ENCODE assay signal across 17 cellular contexts in the genomic region with DNA sequence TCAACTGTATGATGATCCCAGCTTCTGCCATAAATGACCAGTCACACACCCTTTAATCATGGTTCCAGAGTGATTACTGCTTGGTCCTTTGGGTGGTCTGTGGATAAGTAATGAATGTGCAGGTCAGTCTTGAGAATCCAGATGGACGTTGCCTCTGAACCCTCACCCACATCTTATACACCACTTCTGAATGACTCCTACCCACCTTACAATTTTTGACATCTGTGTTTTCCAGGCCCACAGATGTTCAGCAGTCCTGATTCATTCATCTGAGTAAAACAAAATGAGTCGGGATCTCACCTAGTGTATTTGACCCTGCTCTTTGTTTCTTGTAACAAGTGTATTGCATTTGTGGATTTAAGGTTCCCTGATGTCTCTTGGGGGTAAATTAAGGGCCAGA.
DNase-seq lines count a peak whose midpoint lies in the region; ATAC-seq and TF ChIP-seq lines count a peak whose summit lies in the region.
"Had no signal": no experiment of that assay in that cellular context is flagged by ENCODE, and none has a peak within 500 bp of the region (broad histone marks: within the 10 kb centered on the region; RNA-seq: fewer than 3 reads in every experiment).

No MANE protein-coding gene starts in this region.

- H3K36me3 ChIP-seq in SK-N-SH (replicated peaks in 1 of 2; ENCODE audit: control insufficient read depth in 1 of 2, insufficient read depth in 2 of 2, low read length in 1 of 2) (no peaks in the 10 kb centered on the region), RWPE2 (ENCODE audit: low read depth) (no peaks in the 10 kb centered on the region)
- H3K36me3 ChIP-seq: BLaER1 treated with 17β-estradiol and CSF1 and Interleukin-3, amounts not matched to agents 10 nM and 100 nM; HAP-1 had no signal

- POLR2A ChIA-PET in SK-N-SH (lab: Yijun Ruan, JAX) (no interaction called here), WTC11 (lab: Charles Lee) (interaction anchor here (0.6 kb wide), 1 partner anchor 62 kb away, joined by 5 read pairs; no protein-coding TSS in a partner anchor)

- no peak for TF ChIP-seq RAD21 in SK-N-SH (IDR thresholded peaks at IDR 0.05; ENCODE audit: low read length)

- peaks cover 6% of the 10 kb centered on the region for H3K4me1 Mint-ChIP-seq in WTC11
- H3K4me1 Mint-ChIP-seq: B cell had no signal

- H3K4me3 Mint-ChIP-seq in WTC11 = no peak overlapping the region
- H3K4me3 Mint-ChIP-seq: B cell; CD8-positive, alpha-beta T cell had no signal

- no peak for ATAC-seq in SK-N-SH treated with all-trans-retinoic acid at 6 μM for 48 hours
- ATAC-seq in RWPE2 (ENCODE audit: low read depth) = no peak
- no peak for ATAC-seq in WTC11
- no peak for ATAC-seq in left ventricle myocardium superior
- ATAC-seq: CD8-positive, alpha-beta T cell; HepG2 had no signal

- H2AFZ ChIP-seq in SK-N-SH (ENCODE audit: low read depth) = 0 out of 2 replicates have a peak overlapping the region, but pooled peaks have one; percentile 12
- H2AFZ ChIP-seq: GM23248 had no signal

- H3K27ac Mint-ChIP-seq in WTC11 = no peak overlapping the region
- H3K27ac Mint-ChIP-seq: B cell; CD8-positive, alpha-beta T cell had no signal

- CTCF ChIA-PET in SK-N-SH (lab: Yijun Ruan, JAX) (interaction anchor here (0.7 kb wide), 1 partner anchor 170 kb away, joined by 4 read pairs; no protein-coding TSS in a partner anchor), WTC11 (lab: Charles Lee) (no interaction called here)

- peaks cover 3% of the 10 kb centered on the region for H3F3A ChIP-seq in SK-N-SH (replicated peaks; ENCODE audit: insufficient read depth)

- no peak overlapping the region for H3K9ac ChIP-seq in SK-N-SH
- H3K9ac ChIP-seq: BLaER1 treated with 17β-estradiol and CSF1 and Interleukin-3, amounts not matched to agents 10 nM and 100 nM; GM23248 had no signal

- WGBS in SK-N-SH (ENCODE audit: low lambda C conversion rate) = 61% methylated on average over 2 of the region's 2 CpGs

- no peaks in the 10 kb centered on the region for H3K36me3 Mint-ChIP-seq in WTC11
- H3K36me3 Mint-ChIP-seq: CD8-positive, alpha-beta T cell had no signal

- H3K4me3 ChIP-seq in SK-N-SH (ENCODE audit: low read depth in 2 of 2, low read length in 1 of 2) = no peak overlapping the region
- H3K4me3 ChIP-seq in RWPE2 (ENCODE audit: severe bottlenecking) = no peak overlapping the region
- H3K4me3 ChIP-seq: BLaER1 treated with 17β-estradiol and CSF1 and Interleukin-3, amounts not matched to agents 10 nM and 100 nM; GM23248; HAP-1 had no signal

- no peaks in the 10 kb centered on the region for H3K9me2 ChIP-seq in SK-N-SH

- no peak overlapping the region for H3K4me2 ChIP-seq in SK-N-SH
- H3K4me2 ChIP-seq: BLaER1 treated with 17β-estradiol and CSF1 and Interleukin-3, amounts not matched to agents 10 nM and 100 nM had no signal

- H3K79me2 ChIP-seq in SK-N-SH (ENCODE audit: insufficient read depth) = no peaks in the 10 kb centered on the region

- no peaks in the 10 kb centered on the region for H4K20me1 ChIP-seq in SK-N-SH (ENCODE audit: insufficient read depth)
- H4K20me1 ChIP-seq: BLaER1 treated with 17β-estradiol and CSF1 and Interleukin-3, amounts not matched to agents 10 nM and 100 nM had no signal

- intact Hi-C loops in left ventricle myocardium superior (cut with micrococcal nuclease) = no loop called here

- H3K9me3 ChIP-seq in SK-N-SH (no peaks in the 10 kb centered on the region), RWPE2 (ENCODE audit: severe bottlenecking) (no peaks in the 10 kb centered on the region)
- H3K9me3 ChIP-seq: BLaER1 treated with 17β-estradiol and CSF1 and Interleukin-3, amounts not matched to agents 10 nM and 100 nM; HAP-1 had no signal

- DNase-seq in SK-N-SH (no peak), RWPE2 (ENCODE audit: low spot score) (no peak), epithelial cell of prostate (ENCODE audit: low read depth, low spot score) (no peak), HuH-7.5 (ENCODE audit: low spot score) (no peak), WTC11 (ENCODE audit: low spot score) (no peak), left ventricle myocardium superior (no peak)
- DNase-seq: 8988T; Calu3; CD8-positive, alpha-beta T cell; DMS53; DND-41 had no signal

- TF ChIP-seq CTCF in SK-N-SH (IDR thresholded peaks at IDR 0.05) (no peak), RWPE2 (IDR thresholded peaks at IDR 0.05; ENCODE audit: poor library complexity, severe bottlenecking) (no peak), WTC11 (IDR thresholded peaks at IDR 0.05) (no peak)

- no peaks in the 10 kb centered on the region for H3K27me3 Mint-ChIP-seq in WTC11 (ENCODE audit: low read depth)

- H3K4me1 ChIP-seq in SK-N-SH (ENCODE audit: control insufficient read depth in 1 of 2, insufficient read depth in 2 of 2, low read depth in 1 of 2, low read length in 1 of 2) = no peaks in the 10 kb centered on the region
- peaks cover 5% of the 10 kb centered on the region for H3K4me1 ChIP-seq in RWPE2 (ENCODE audit: insufficient read depth, poor library complexity, severe bottlenecking)
- H3K4me1 ChIP-seq: BLaER1 treated with 17β-estradiol and CSF1 and Interleukin-3, amounts not matched to agents 10 nM and 100 nM; HAP-1 had no signal

- H3K27ac ChIP-seq in SK-N-SH (ENCODE audit: low read depth in 2 of 2, low read length in 1 of 2) (no peak overlapping the region), RWPE2 (ENCODE audit: poor library complexity, severe bottlenecking) (peak overlapping the region; percentile 27), epithelial cell of prostate (peak overlapping the region; percentile 45)
- H3K27ac ChIP-seq: BLaER1 treated with 17β-estradiol and CSF1 and Interleukin-3, amounts not matched to agents 10 nM and 100 nM; GM23248 had no signal

- TF ChIP-seq EP300 in SK-N-SH (IDR thresholded peaks at IDR 0.05; ENCODE audit: borderline replicate concordance in 1 of 2, low read depth in 1 of 2, low read length in 1 of 2) = no peak

- H3K9me3 Mint-ChIP-seq in WTC11 = peaks cover 5% of the 10 kb centered on the region
- H3K9me3 Mint-ChIP-seq: CD8-positive, alpha-beta T cell had no signal

- H3K27me3 ChIP-seq in SK-N-SH (ENCODE audit: insufficient read depth) = no peaks in the 10 kb centered on the region
- H3K27me3 ChIP-seq in RWPE2 (ENCODE audit: insufficient read depth, poor library complexity, severe bottlenecking) = no peaks in the 10 kb centered on the region
- H3K27me3 ChIP-seq: BLaER1 treated with 17β-estradiol and CSF1 and Interleukin-3, amounts not matched to agents 10 nM and 100 nM had no signal

TF ChIP-seq in SK-N-SH, 30 proteins besides CTCF, POLR2A, EP300 and RAD21 (continues in another document):
- TF ChIP-seq SMC3 (IDR thresholded peaks at IDR 0.05; ENCODE audit: low read depth, low read length) (no peak), FOXJ3 (CRISPR knock-in tag; IDR thresholded peaks at IDR 0.05) (no peak), TAF1 (IDR thresholded peaks at IDR 0.05; ENCODE audit: borderline replicate concordance, low read depth, low read length) (no peak), RCOR1 (IDR thresholded peaks at IDR 0.05; ENCODE audit: low read length) (no peak)
- TF ChIP-seq, protein P1, sequence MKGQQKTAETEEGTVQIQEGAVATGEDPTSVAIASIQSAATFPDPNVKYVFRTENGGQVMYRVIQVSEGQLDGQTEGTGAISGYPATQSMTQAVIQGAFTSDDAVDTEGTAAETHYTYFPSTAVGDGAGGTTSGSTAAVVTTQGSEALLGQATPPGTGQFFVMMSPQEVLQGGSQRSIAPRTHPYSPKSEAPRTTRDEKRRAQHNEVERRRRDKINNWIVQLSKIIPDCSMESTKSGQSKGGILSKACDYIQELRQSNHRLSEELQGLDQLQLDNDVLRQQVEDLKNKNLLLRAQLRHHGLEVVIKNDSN (IDR thresholded peaks at IDR 0.05; ENCODE audit: borderline replicate concordance, low read depth) = no peak

TF ChIP-seq in SK-N-SH treated with all-trans-retinoic acid at 6 μM for 48 hours, 23 proteins besides CTCF, POLR2A, EP300 and RAD21 (continues in another document):
- TF ChIP-seq, protein P2, sequence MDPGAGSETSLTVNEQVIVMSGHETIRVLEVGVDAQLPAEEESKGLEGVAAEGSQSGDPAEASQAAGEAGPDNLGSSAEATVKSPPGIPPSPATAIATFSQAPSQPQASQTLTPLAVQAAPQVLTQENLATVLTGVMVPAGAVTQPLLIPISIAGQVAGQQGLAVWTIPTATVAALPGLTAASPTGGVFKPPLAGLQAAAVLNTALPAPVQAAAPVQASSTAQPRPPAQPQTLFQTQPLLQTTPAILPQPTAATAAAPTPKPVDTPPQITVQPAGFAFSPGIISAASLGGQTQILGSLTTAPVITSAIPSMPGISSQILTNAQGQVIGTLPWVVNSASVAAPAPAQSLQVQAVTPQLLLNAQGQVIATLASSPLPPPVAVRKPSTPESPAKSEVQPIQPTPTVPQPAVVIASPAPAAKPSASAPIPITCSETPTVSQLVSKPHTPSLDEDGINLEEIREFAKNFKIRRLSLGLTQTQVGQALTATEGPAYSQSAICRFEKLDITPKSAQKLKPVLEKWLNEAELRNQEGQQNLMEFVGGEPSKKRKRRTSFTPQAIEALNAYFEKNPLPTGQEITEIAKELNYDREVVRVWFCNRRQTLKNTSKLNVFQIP (CRISPR knock-in tag; IDR thresholded peaks at IDR 0.05; ENCODE audit: borderline replicate concordance, low read depth) = no peak
- TF ChIP-seq GLIS3 (CRISPR knock-in tag; IDR thresholded peaks at IDR 0.05) (no peak), ZNF8 (CRISPR knock-in tag; IDR thresholded peaks at IDR 0.05) (no peak), ZFP3 (CRISPR knock-in tag; IDR thresholded peaks at IDR 0.05) (no peak)

TF ChIP-seq in WTC11, 78 proteins besides CTCF, POLR2A, EP300 and RAD21 (continues in another document):
- TF ChIP-seq ESRRA (CRISPR knock-in tag; IDR thresholded peaks at IDR 0.05; ENCODE audit: borderline replicate concordance) (no peak), JAZF1 (CRISPR knock-in tag; IDR thresholded peaks at IDR 0.05) (no peak), TP53 (CRISPR knock-in tag; IDR thresholded peaks at IDR 0.05) (no peak), E2F1 (CRISPR knock-in tag; IDR thresholded peaks at IDR 0.05) (no peak), EMX1 (CRISPR knock-in tag; IDR thresholded peaks at IDR 0.05) (no peak), MYBL2 (CRISPR knock-in tag; IDR thresholded peaks at IDR 0.05) (no peak)

Comparison
In these comparisons a context has a peak if more than half of its experiments do, and no peak if none do; other contexts are left out.
1. H3K27ac ChIP-seq: peak in RWPE2 (single experiment) and epithelial cell of prostate (single experiment); none in SK-N-SH (0 of 2).